In genomic region chr10:31582365-31583052, GRCh38 we compare ENCODE assay signal across 10 cellular contexts.
DNase-seq lines count a peak whose midpoint lies in the region; ATAC-seq, FAIRE-seq and TF ChIP-seq lines count a peak whose summit lies in the region.
"Had no signal": no experiment of that assay in that cellular context is flagged by ENCODE, and none has a peak within 500 bp of the region (broad histone marks: within the 10 kb centered on the region; RNA-seq: fewer than 3 reads in every experiment).

No MANE protein-coding gene starts in this region.

- H3K27me3 Mint-ChIP-seq in activated T-helper 1 cell treated with anti-CD3 and anti-CD28 coated beads, Interleukin-12 subunit alpha, Interleukin-12 subunit beta, Interleukin-2, Interleukin-4 antibody, amounts not matched to agents 30 ng/mL and 10 ng/mL and 1 ng/mL, durations not matched to agents 14 hours and 24 hours and 36 hours (ENCODE audit: insufficient read depth) = no peaks in the 10 kb centered on the region
- H3K27me3 Mint-ChIP-seq in stimulated activated memory B cell treated with anti-CD40 and anti-IgM and Interleukin-4, amounts not matched to agents 10 μg/mL and 1 μg/mL and 100 μg/mL, for 72 hours = peaks cover 29% of the 10 kb centered on the region
- peaks cover 21% of the 10 kb centered on the region for H3K27me3 Mint-ChIP-seq in activated CD4-positive, alpha-beta memory T cell treated with anti-CD3 and anti-CD28 coated beads for 36 hours

- no peak overlapping the region for H3K4me3 ChIP-seq in ovary
- H3K4me3 ChIP-seq in HAP-1 = no peak overlapping the region

- H3K9me3 ChIP-seq in ovary (no peaks in the 10 kb centered on the region), HAP-1 (no peaks in the 10 kb centered on the region; the same call in 1 of the 2 replicates)

- no peak for FAIRE-seq in HTR-8/SVneo (lab: Jason Lieb, UNC)

- no peaks in the 10 kb centered on the region for H3K36me3 ChIP-seq in ovary
- H3K36me3 ChIP-seq in HAP-1 (replicated peaks) = no peaks in the 10 kb centered on the region

- no peaks in the 10 kb centered on the region for H3K27me3 ChIP-seq in ovary
- H3K27me3 ChIP-seq in HAP-1 (ENCODE audit: low read depth) = no peaks in the 10 kb centered on the region

- POLR2A ChIA-PET in activated CD4-positive, alpha-beta memory T cell treated with anti-CD3 and anti-CD28 coated beads for 36 hours (lab: Charles Lee) = interaction anchor here (1.5 kb wide), 1 partner anchor 9 kb away, joined by 3 read pairs; no protein-coding TSS in a partner anchor

- peaks cover 28% of the 10 kb centered on the region for H3K4me1 Mint-ChIP-seq in activated T-helper 1 cell treated with anti-CD3 and anti-CD28 coated beads, Interleukin-12 subunit alpha, Interleukin-12 subunit beta, Interleukin-2, Interleukin-4 antibody, amounts not matched to agents 30 ng/mL and 10 ng/mL and 1 ng/mL, durations not matched to agents 14 hours and 24 hours and 36 hours (ENCODE audit: low read depth)
- peaks cover 12% of the 10 kb centered on the region for H3K4me1 Mint-ChIP-seq in stimulated activated memory B cell treated with anti-CD40 and anti-IgM and Interleukin-4, amounts not matched to agents 10 μg/mL and 1 μg/mL and 100 μg/mL, for 72 hours
- H3K4me1 Mint-ChIP-seq in activated CD4-positive, alpha-beta memory T cell treated with anti-CD3 and anti-CD28 coated beads for 36 hours (ENCODE audit: low read depth) = peaks cover 11% of the 10 kb centered on the region

- TF ChIP-seq CTCF in ovary (IDR thresholded peaks at IDR 0.05) = no peak

- TF ChIP-seq EP300 in ovary (IDR thresholded peaks at IDR 0.05) = no peak

- DNase-seq in HTR-8/SVneo (ENCODE audit: insufficient read length, low spot score) = peak; percentile 32
- no peak for DNase-seq in activated T-helper 1 cell treated with anti-CD3 and anti-CD28 coated beads, Interleukin-12 subunit alpha, Interleukin-12 subunit beta, Interleukin-2, Interleukin-4 antibody, amounts not matched to agents 30 ng/mL and 10 ng/mL and 1 ng/mL, durations not matched to agents 14 hours and 24 hours and 36 hours (ENCODE audit: low spot score)
- peak; percentile 78 for DNase-seq in hepatic stellate cell (ENCODE audit: low spot score)
- DNase-seq in ovary = no peak
- no peak for DNase-seq in activated CD4-positive, alpha-beta memory T cell treated with anti-CD3 and anti-CD28 coated beads for 36 hours
- DNase-seq in HAP-1 (ENCODE audit: low spot score in 2 of 2) = no peak
- DNase-seq: NCI-H1436 treated with DMSO at 0.1 percent for 48 hours, T-helper 2 cell had no signal

- WGBS in ovary, 3 donors = 65 to 72% (median 69%) methylated on average over 8 of the region's 8 CpGs

- H3K4me1 ChIP-seq in ovary (ENCODE audit: insufficient read depth) = peaks cover 7% of the 10 kb centered on the region
- no peaks in the 10 kb centered on the region for H3K4me1 ChIP-seq in HAP-1

- peak overlapping the region; percentile 21 for H3K27ac Mint-ChIP-seq in activated T-helper 1 cell treated with anti-CD3 and anti-CD28 coated beads, Interleukin-12 subunit alpha, Interleukin-12 subunit beta, Interleukin-2, Interleukin-4 antibody, amounts not matched to agents 30 ng/mL and 10 ng/mL and 1 ng/mL, durations not matched to agents 14 hours and 24 hours and 36 hours
- peak overlapping the region; percentile 17 for H3K27ac Mint-ChIP-seq in stimulated activated memory B cell treated with anti-CD40 and anti-IgM and Interleukin-4, amounts not matched to agents 10 μg/mL and 1 μg/mL and 100 μg/mL, for 72 hours
- no peak overlapping the region for H3K27ac Mint-ChIP-seq in activated CD4-positive, alpha-beta memory T cell treated with anti-CD3 and anti-CD28 coated beads for 36 hours
- H3K27ac Mint-ChIP-seq: activated naive CD4-positive, alpha-beta T cell treated with anti-CD3 and anti-CD28 coated beads, Interleukin-2, amount 50 U/mL, for 24 hours had no signal

- in situ Hi-C loops in HAP-1 (cut with MboI; ENCODE audit: low sequenced_read_pairs) = no loop called here

- H3K4me3 Mint-ChIP-seq in activated T-helper 1 cell treated with anti-CD3 and anti-CD28 coated beads, Interleukin-12 subunit alpha, Interleukin-12 subunit beta, Interleukin-2, Interleukin-4 antibody, amounts not matched to agents 30 ng/mL and 10 ng/mL and 1 ng/mL, durations not matched to agents 14 hours and 24 hours and 36 hours = peak overlapping the region; percentile 5
- H3K4me3 Mint-ChIP-seq in stimulated activated memory B cell treated with anti-CD40 and anti-IgM and Interleukin-4, amounts not matched to agents 10 μg/mL and 1 μg/mL and 100 μg/mL, for 72 hours = no peak overlapping the region
- H3K4me3 Mint-ChIP-seq in activated CD4-positive, alpha-beta memory T cell treated with anti-CD3 and anti-CD28 coated beads for 36 hours = no peak overlapping the region
- H3K4me3 Mint-ChIP-seq: activated naive CD4-positive, alpha-beta T cell treated with anti-CD3 and anti-CD28 coated beads, Interleukin-2, amount 50 U/mL, for 24 hours had no signal

- ATAC-seq in stimulated activated memory B cell treated with anti-CD40 and anti-IgM and Interleukin-4, amounts not matched to agents 10 μg/mL and 1 μg/mL and 100 μg/mL, for 72 hours = no peak

- intact Hi-C loops in activated T-helper 1 cell treated with anti-CD3 and anti-CD28 coated beads, Interleukin-12 subunit alpha, Interleukin-12 subunit beta, Interleukin-2, Interleukin-4 antibody, amounts not matched to agents 30 ng/mL and 10 ng/mL and 1 ng/mL, durations not matched to agents 14 hours and 24 hours and 36 hours (cut with micrococcal nuclease) = loop anchor here (1.0 kb wide), 1 partner anchor 11 kb away; no protein-coding TSS in a partner anchor
- intact Hi-C loops in ovary (cut with DNase I) = no loop called here
- intact Hi-C loops in activated CD4-positive, alpha-beta memory T cell treated with anti-CD3 and anti-CD28 coated beads for 36 hours (cut with micrococcal nuclease) = no loop called here

- H3K36me3 Mint-ChIP-seq in activated T-helper 1 cell treated with anti-CD3 and anti-CD28 coated beads, Interleukin-12 subunit alpha, Interleukin-12 subunit beta, Interleukin-2, Interleukin-4 antibody, amounts not matched to agents 30 ng/mL and 10 ng/mL and 1 ng/mL, durations not matched to agents 14 hours and 24 hours and 36 hours (ENCODE audit: low read depth) = no peaks in the 10 kb centered on the region
- no peaks in the 10 kb centered on the region for H3K36me3 Mint-ChIP-seq in stimulated activated memory B cell treated with anti-CD40 and anti-IgM and Interleukin-4, amounts not matched to agents 10 μg/mL and 1 μg/mL and 100 μg/mL, for 72 hours
- no peaks in the 10 kb centered on the region for H3K36me3 Mint-ChIP-seq in activated CD4-positive, alpha-beta memory T cell treated with anti-CD3 and anti-CD28 coated beads for 36 hours
- H3K36me3 Mint-ChIP-seq: activated naive CD4-positive, alpha-beta T cell treated with anti-CD3 and anti-CD28 coated beads, Interleukin-2, amount 50 U/mL, for 24 hours had no signal

- no peak overlapping the region for H3K27ac ChIP-seq in ovary

- CTCF ChIA-PET in activated CD4-positive, alpha-beta memory T cell treated with anti-CD3 and anti-CD28 coated beads for 36 hours (lab: Charles Lee) = no interaction called here

- H3K9me3 Mint-ChIP-seq in activated T-helper 1 cell treated with anti-CD3 and anti-CD28 coated beads, Interleukin-12 subunit alpha, Interleukin-12 subunit beta, Interleukin-2, Interleukin-4 antibody, amounts not matched to agents 30 ng/mL and 10 ng/mL and 1 ng/mL, durations not matched to agents 14 hours and 24 hours and 36 hours = no peaks in the 10 kb centered on the region
- no peaks in the 10 kb centered on the region for H3K9me3 Mint-ChIP-seq in stimulated activated memory B cell treated with anti-CD40 and anti-IgM and Interleukin-4, amounts not matched to agents 10 μg/mL and 1 μg/mL and 100 μg/mL, for 72 hours
- peaks cover 3% of the 10 kb centered on the region for H3K9me3 Mint-ChIP-seq in activated CD4-positive, alpha-beta memory T cell treated with anti-CD3 and anti-CD28 coated beads for 36 hours
- H3K9me3 Mint-ChIP-seq: activated naive CD4-positive, alpha-beta T cell treated with anti-CD3 and anti-CD28 coated beads, Interleukin-2, amount 50 U/mL, for 24 hours had no signal

- TF ChIP-seq POLR2A in ovary (IDR thresholded peaks at IDR 0.05) = no peak

Comparison
In these comparisons a context has a peak if more than half of its experiments do, and no peak if none do; other contexts are left out.
1. DNase-seq: peak in HTR-8/SVneo (single experiment) and hepatic stellate cell (single experiment); none in activated T-helper 1 cell treated with anti-CD3 and anti-CD28 coated beads, Interleukin-12 subunit alpha, Interleukin-12 subunit beta, Interleukin-2, Interleukin-4 antibody, amounts not matched to agents 30 ng/mL and 10 ng/mL and 1 ng/mL, durations not matched to agents 14 hours and 24 hours and 36 hours (single experiment), ovary (0 of 5), activated CD4-positive, alpha-beta memory T cell treated with anti-CD3 and anti-CD28 coated beads for 36 hours (single experiment) and HAP-1 (0 of 2).